14 cellular contexts compared by ENCODE assay signal in the genomic region with DNA sequence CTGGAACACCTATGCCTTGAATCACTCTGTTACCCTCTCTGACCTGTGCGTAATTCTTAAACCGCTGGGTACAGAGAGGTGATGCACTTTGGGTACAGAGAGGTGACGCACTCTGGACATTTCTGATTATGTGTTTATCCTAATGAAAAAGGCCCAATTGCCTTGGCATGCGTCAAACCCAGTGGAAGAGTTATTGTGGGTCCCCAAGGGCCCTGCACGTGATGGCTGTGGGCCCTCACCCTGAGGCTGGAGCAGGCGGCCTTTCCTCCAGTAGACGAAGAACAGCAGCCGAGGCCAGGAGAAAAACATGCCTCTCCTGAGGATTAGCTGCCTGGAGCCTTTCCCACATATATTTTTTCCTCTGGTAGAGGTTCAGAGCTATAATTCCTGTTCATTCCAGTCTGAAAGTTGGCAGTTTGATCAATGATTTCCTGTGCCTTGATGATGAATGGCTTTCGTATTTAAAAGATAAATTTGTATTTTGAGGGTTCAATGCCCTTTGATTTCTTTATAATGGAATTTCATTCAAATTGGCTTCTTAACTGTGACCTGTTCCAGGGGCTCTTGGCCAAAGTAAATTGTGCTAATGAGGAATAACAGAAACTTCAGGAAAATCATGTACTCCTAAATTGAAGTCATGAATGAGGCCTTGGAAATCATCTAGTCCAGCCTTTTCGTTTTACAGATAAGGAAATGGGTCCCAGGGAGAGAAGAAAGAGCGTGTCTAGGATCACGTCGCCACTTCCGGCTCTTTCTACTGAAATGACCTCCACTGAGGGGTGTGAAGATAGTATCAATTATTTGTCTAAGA. TPM values are rescaled to one million over a fixed set of nuclear protein-coding genes. Genes with fewer than 3 reads are reported as not detected.
DNase-seq lines count a peak whose midpoint lies in the region; ATAC-seq and TF ChIP-seq lines count a peak whose summit lies in the region.
"Had no signal": no experiment of that assay in that cellular context is flagged by ENCODE, and none has a peak within 500 bp of the region (broad histone marks: within the 10 kb centered on the region; RNA-seq: fewer than 3 reads in every experiment).

No MANE protein-coding gene starts in this region.

- H3K27me3 ChIP-seq in ascending aorta, result no peaks in the 10 kb centered on the region
- H3K27me3 ChIP-seq in gastroesophageal sphincter, result no peaks in the 10 kb centered on the region
- no peaks in the 10 kb centered on the region for H3K27me3 ChIP-seq in subcutaneous abdominal adipose tissue (ENCODE audit: control insufficient read depth in 5 of 5, insufficient read depth in 4 of 5, low read length in 5 of 5)
- H3K27me3 ChIP-seq: BE2C had no signal

- TF ChIP-seq EP300 in gastroesophageal sphincter (IDR thresholded peaks at IDR 0.05), result no peak

- DNase-seq in ascending aorta (ENCODE audit: low spot score in 2 of 2), result peak; percentile 16 to 91
- no peak for DNase-seq in RKO (ENCODE audit: low spot score)
- no peak for DNase-seq in stimulated activated CD4-positive, alpha-beta T cell treated with anti-CD3 and anti-CD28 coated beads, Interleukin-4, amount 100 ng/mL, for 1 hour
- DNase-seq in cortex of kidney (lab: John Stamatoyannopoulos, UW), result no peak
- DNase-seq in NCI-H510A treated with DMSO at 0.1 percent for 48 hours (lab: John Stamatoyannopoulos, UW), result no peak
- DNase-seq: BE2C, DMS 273 treated with DMSO at 0.1 percent for 48 hours, head of caudate nucleus, NCI-H1048 had no signal

- H3K36me3 Mint-ChIP-seq in nephron (ENCODE audit: low read depth), result peaks cover 20% of the 10 kb centered on the region

- TF ChIP-seq CTCF in ascending aorta (IDR thresholded peaks at IDR 0.05) (no peak), gastroesophageal sphincter (IDR thresholded peaks at IDR 0.05) (no peak), nephron (IDR thresholded peaks at IDR 0.05; ENCODE audit: unreplicated experiment in 3 of 3) (no peak)

- H3K4me3 Mint-ChIP-seq in nephron, result no peak overlapping the region
- H3K4me3 Mint-ChIP-seq: neural crest cell had no signal

- no peaks in the 10 kb centered on the region for H3K9me3 Mint-ChIP-seq in nephron
- H3K9me3 Mint-ChIP-seq: activated T-helper 2 cell treated with anti-CD3 and anti-CD28 coated beads, Interferon-gamma antibody, Interleukin-2, Interleukin-4, amounts not matched to agents 10 μg/mL and 5 μg/mL and 100 μg/mL, durations not matched to agents 14 hours and 24 hours and 36 hours; neural crest cell had no signal

- H3K36me3 ChIP-seq in ascending aorta, result peaks cover 0 to 16% of the 10 kb centered on the region in 2 donors
- peaks cover 0 to 19% of the 10 kb centered on the region in 2 donors for H3K36me3 ChIP-seq in gastroesophageal sphincter
- peaks cover 0 to 15% (median 14%) of the 10 kb centered on the region in 5 donors for H3K36me3 ChIP-seq in subcutaneous abdominal adipose tissue (ENCODE audit: control insufficient read depth in 5 of 5, insufficient read depth in 5 of 5, low read length in 5 of 5)
- H3K36me3 ChIP-seq: BE2C had no signal

- peak overlapping the region; percentile 38 to 80 (median 62) for H3K27ac Mint-ChIP-seq in nephron
- H3K27ac Mint-ChIP-seq: activated T-helper 2 cell treated with anti-CD3 and anti-CD28 coated beads, Interferon-gamma antibody, Interleukin-2, Interleukin-4, amounts not matched to agents 10 μg/mL and 5 μg/mL and 100 μg/mL, durations not matched to agents 14 hours and 24 hours and 36 hours had no signal

- H3K27me3 Mint-ChIP-seq in nephron (ENCODE audit: low read depth), result peaks cover 23% of the 10 kb centered on the region

- peak overlapping the region in 3 of 5 donors; percentile 59 to 74 (median 63) for H3K9ac ChIP-seq in subcutaneous abdominal adipose tissue (ENCODE audit: low read length in 5 of 5)

- intact Hi-C loops in ascending aorta (cut with DNase I), result loop anchor here (1.0 to 2.0 kb wide), 2 partner anchors 23 to 25 kb away; no protein-coding TSS in a partner anchor

- no peaks in the 10 kb centered on the region for H3K9me3 ChIP-seq in ascending aorta
- no peaks in the 10 kb centered on the region for H3K9me3 ChIP-seq in gastroesophageal sphincter
- no peaks in the 10 kb centered on the region for H3K9me3 ChIP-seq in subcutaneous abdominal adipose tissue (ENCODE audit: control insufficient read depth in 5 of 5, low read length in 5 of 5)
- H3K9me3 ChIP-seq: BE2C had no signal

- ATAC-seq in gastroesophageal sphincter, result peak; percentile 77

- 38 to 59% methylated on average over 10 to 13 of the region's 14 CpGs for WGBS in gastroesophageal sphincter (ENCODE audit: low coverage in 1 of 2), 2 donors

- H3K4me1 ChIP-seq in ascending aorta (peaks cover 0 to 22% of the 10 kb centered on the region in 2 donors), gastroesophageal sphincter (peaks cover 0 to 20% (median 13%) of the 10 kb centered on the region in 3 donors), subcutaneous abdominal adipose tissue (ENCODE audit: control insufficient read depth in 5 of 5, insufficient read depth in 5 of 5, low read length in 5 of 5) (peaks cover 4 to 30% (median 28%) of the 10 kb centered on the region in 5 donors)
- H3K4me1 ChIP-seq: BE2C had no signal

- peaks cover 21% of the 10 kb centered on the region for H3K4me1 Mint-ChIP-seq in nephron
- H3K4me1 Mint-ChIP-seq: neural crest cell had no signal

- no peak for TF ChIP-seq POLR2A in gastroesophageal sphincter (IDR thresholded peaks at IDR 0.05)

- peak overlapping the region; percentile 79 to 85 for H3K27ac ChIP-seq in ascending aorta
- peak overlapping the region in 3 of 4 donors; percentile 41 to 48 (median 42) for H3K27ac ChIP-seq in gastroesophageal sphincter
- H3K27ac ChIP-seq in subcutaneous abdominal adipose tissue (ENCODE audit: low read depth, low read length), result peak overlapping the region; percentile 93

- H3K4me3 ChIP-seq in ascending aorta (no peak overlapping the region), gastroesophageal sphincter (no peak overlapping the region), subcutaneous abdominal adipose tissue (ENCODE audit: low read depth in 1 of 5, low read length in 5 of 5) (no peak overlapping the region)

RNA-seq across cellular contexts. Expression of a gene that starts 22.8 kb away (rescaled TPM):
- 1.4 TPM for total RNA-seq in ascending aorta
- total RNA-seq in gastroesophageal sphincter, result 1 to 10 TPM; 2.4 to 6.1 (median 3.2) TPM

RNA-seq across cellular contexts. Expression of a gene that starts 51.5 kb away (rescaled TPM):
- total RNA-seq in ascending aorta (754 TPM), gastroesophageal sphincter (1,000 to 10,000 TPM in 3 of 4 donors, 100 to 1,000 TPM in 1; 957 to 1,607 (median 1,398) TPM)

Comparison
In these comparisons a context has a peak if more than half of its experiments do, and no peak if none do; other contexts are left out.
1. DNase-seq: peak in ascending aorta (2 of 2); none in RKO (single experiment), stimulated activated CD4-positive, alpha-beta T cell treated with anti-CD3 and anti-CD28 coated beads, Interleukin-4, amount 100 ng/mL, for 1 hour (single experiment), cortex of kidney (single experiment) and NCI-H510A treated with DMSO at 0.1 percent for 48 hours (single experiment).
2. H3K27ac ChIP-seq: peak in every context shown above with its lines; median percentile 93 in subcutaneous abdominal adipose tissue; 82 in ascending aorta; 42 in gastroesophageal sphincter.